5 cellular contexts compared by ENCODE assay signal in the genomic region with DNA sequence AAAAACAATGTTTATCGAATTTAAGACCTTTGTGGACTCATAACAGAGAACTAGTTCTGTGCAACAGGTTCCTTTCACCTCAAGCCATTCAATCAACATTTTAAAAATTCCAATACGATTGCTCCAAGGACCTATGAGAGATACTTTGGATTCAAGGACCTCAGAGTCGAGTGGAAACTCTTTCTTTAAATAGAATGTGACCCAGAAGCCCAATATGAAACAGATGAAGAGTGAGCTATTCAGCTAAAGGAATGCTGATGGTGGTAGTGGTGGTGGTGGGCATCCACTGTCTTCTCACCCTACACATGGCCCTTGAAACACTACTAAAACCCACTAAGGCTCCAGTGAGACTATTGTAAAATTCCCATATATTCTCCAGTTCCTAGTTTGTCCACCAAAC.
"Had no signal": no experiment of that assay in that cellular context is flagged by ENCODE, and none has a peak within 500 bp of the region (broad histone marks: within the 10 kb centered on the region; RNA-seq: fewer than 3 reads in every experiment).

No MANE protein-coding gene starts in this region.

- H3K27ac ChIP-seq: HL-60 had no signal

- ATAC-seq: HepG2, K562 had no signal

- H3K4me3 ChIP-seq: K562 had no signal

- DNase-seq: IMR-90, KBM-7 had no signal
